ENCODE assay signal across 2 cellular contexts in genomic region chr10:117334921-117335320, GRCh38.
A peak's percentile ranks its signal among the peaks of the same experiment; 100 is the strongest.
TF ChIP-seq lines count a peak whose summit lies in the region.

No MANE protein-coding gene starts in this region.

TF ChIP-seq in HEK293, 187 proteins besides CTCF, POLR2A, EP300 and RAD21 (continued from another document):
- TF ChIP-seq ZNF280D (tag by site-specific recombination; IDR thresholded peaks at IDR 0.05) (no peak), ZNF571 (tag by site-specific recombination; IDR thresholded peaks at IDR 0.05) (no peak), ZNF394 (tag by site-specific recombination; IDR thresholded peaks at IDR 0.05; ENCODE audit: borderline replicate concordance) (no peak), ZNF658 (tag by site-specific recombination; IDR thresholded peaks at IDR 0.05) (no peak), PRDM10 (tag by site-specific recombination; IDR thresholded peaks at IDR 0.05) (0 out of 2 replicates have a peak, but pooled peaks have one; percentile 6)
TF ChIP-seq in HEK293: peak in this region for 1.

TF ChIP-seq in WTC11, 78 proteins besides CTCF, POLR2A, EP300 and RAD21 (continued from another document):
- TF ChIP-seq ZNF512 (CRISPR knock-in tag; IDR thresholded peaks at IDR 0.05; ENCODE audit: borderline replicate concordance) (no peak), GTF2I (CRISPR knock-in tag; conservative IDR thresholded peaks at IDR 0.05) (no peak)
